In genomic region chr19:46860846-46861690, GRCh38 we compare ENCODE assay signal across 8 cellular contexts. TPM values are rescaled to one million over a fixed set of nuclear protein-coding genes. Genes with fewer than 3 reads are reported as not detected.
DNase-seq lines count a peak whose midpoint lies in the region; ATAC-seq and TF ChIP-seq lines count a peak whose summit lies in the region.

Gene ARHGAP35 (plus strand): TSS chr19:46860997. CDS start chr19:46918676, 57,679 bp downstream.

- POLR2A ChIA-PET in RWPE1 (lab: Yijun Ruan, JAX; ENCODE audit: low non-redundant PET) = interaction anchor here (0.8 kb wide), 1 partner anchor 42 kb away, joined by 6 read pairs; no protein-coding TSS in a partner anchor

- H3K27ac ChIP-seq in RWPE1 (peak within 1 kb of the TSS; percentile 99), brain microvascular endothelial cell (peak within 1 kb of the TSS; percentile 89), skin epidermis (peak within 1 kb of the TSS; percentile 74 to 100 (median 95))

- DNase-seq in G401 (ENCODE audit: low spot score) = no peak
- peak; percentile 84 for DNase-seq in RWPE1 (ENCODE audit: low spot score)
- no peak for DNase-seq in brain microvascular endothelial cell
- no peak for DNase-seq in inferior parietal cortex (ENCODE audit: extremely low spot score)

- no peaks in the 10 kb centered on the region for H3K27me3 ChIP-seq in brain microvascular endothelial cell (replicated peaks)

- TF ChIP-seq CTCF in RWPE1 (conservative IDR thresholded peaks at IDR 0.05; ENCODE audit: low read depth) (no peak), brain microvascular endothelial cell (IDR thresholded peaks at IDR 0.05; ENCODE audit: low read depth, low read length, missing control alignments) (no peak)

- CTCF ChIA-PET in RWPE1 (lab: Yijun Ruan, JAX) = interaction anchor here (0.6 to 1.6 kb wide), 4 partner anchors 21 to 141 kb away, joined by 3 to 5 read pairs (median 4); no protein-coding TSS in a partner anchor

- no peaks in the 10 kb centered on the region for H3K36me3 ChIP-seq in brain microvascular endothelial cell (replicated peaks)

- H3K4me3 ChIP-seq in brain microvascular endothelial cell (ENCODE audit: low read depth, low read length) (peak within 1 kb of the TSS; percentile 74), iPS-18c (ENCODE audit: insufficient read depth, low read depth, low read length) (peak within 1 kb of the TSS; percentile 91), skin epidermis (peak within 1 kb of the TSS; percentile 78 to 97 (median 91))

- in situ Hi-C loops in G401 (cut with HindIII; ENCODE audit: low sequenced_read_pairs) (no loop called here), brain microvascular endothelial cell (cut with HindIII; ENCODE audit: low pct_ligation_motif_present, low sequenced_read_pairs) (loop anchor here (25.0 kb wide), 1 partner anchor 101 kb away; no protein-coding TSS in a partner anchor)

- ATAC-seq in HG02678 (IDR thresholded peaks at IDR 0.05; ENCODE audit: unreplicated experiment) (peak; percentile 3), GM21529 (IDR thresholded peaks at IDR 0.05; ENCODE audit: unreplicated experiment) (no peak)

- H3K9me3 ChIP-seq in iPS-18c (ENCODE audit: control insufficient read depth, insufficient read depth, low read length) = no peaks in the 10 kb centered on the region

RNA-seq across cellular contexts. Expression of gene ARHGAP35, which starts in this region (rescaled TPM):
- 11.6 and 14.2 TPM in 2 replicates for total RNA-seq in G401 (2014; rRNA removed; shearing (Covaris generic))
